10 cellular contexts compared by ENCODE assay signal in the genomic region with DNA sequence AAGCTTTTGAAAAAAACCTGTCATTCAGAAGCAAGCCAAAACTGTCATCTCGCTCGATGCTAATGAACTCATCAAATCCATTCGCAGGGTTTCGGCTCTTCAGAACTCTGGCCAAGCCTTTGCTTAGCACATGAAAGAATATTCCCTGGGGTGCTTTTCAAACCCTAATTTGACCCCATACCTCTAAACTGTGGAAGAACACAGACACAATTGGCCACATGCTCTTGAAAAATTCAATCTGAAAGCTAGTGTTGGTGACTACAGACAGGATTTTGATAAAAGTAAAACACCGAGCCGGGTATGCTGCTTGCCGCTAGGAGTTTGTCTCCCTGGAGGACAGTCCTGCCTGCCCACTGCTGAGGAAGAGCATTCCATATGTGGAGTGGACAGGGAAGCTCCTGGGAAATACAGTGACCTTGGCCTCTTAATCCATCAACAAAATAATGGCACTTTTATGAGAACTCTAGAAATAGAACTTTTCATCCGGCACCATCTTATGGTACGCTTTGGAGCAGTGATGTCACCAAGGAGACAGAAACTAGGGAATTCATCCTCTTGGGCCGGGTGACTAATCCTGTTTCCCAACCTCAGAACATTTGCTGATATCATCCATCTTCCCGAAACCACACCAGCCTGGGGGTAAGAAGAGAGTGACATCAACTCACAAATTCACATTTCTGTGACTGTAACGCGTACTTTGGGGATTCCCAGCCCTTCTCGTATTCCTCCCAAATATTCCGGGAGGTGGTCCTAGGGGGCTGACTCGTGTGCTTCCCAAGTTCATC. TPM values are rescaled to one million over a fixed set of nuclear protein-coding genes. Genes with fewer than 3 reads are reported as not detected.
DNase-seq lines count a peak whose midpoint lies in the region; ATAC-seq, FAIRE-seq and TF ChIP-seq lines count a peak whose summit lies in the region.
"Had no signal": no experiment of that assay in that cellular context is flagged by ENCODE, and none has a peak within 500 bp of the region (broad histone marks: within the 10 kb centered on the region; RNA-seq: fewer than 3 reads in every experiment).

No MANE protein-coding gene starts in this region.

- no peaks in the 10 kb centered on the region for H4K20me1 ChIP-seq in keratinocyte (ENCODE audit: control insufficient read depth, extremely low read depth, insufficient read depth, low read length)

- no peak overlapping the region for H2AFZ ChIP-seq in keratinocyte (ENCODE audit: control insufficient read depth, low read length)

- no peaks in the 10 kb centered on the region for H3K36me3 ChIP-seq in HUES6 (ENCODE audit: control insufficient read depth, insufficient read depth, low read length)
- no peaks in the 10 kb centered on the region for H3K36me3 ChIP-seq in bronchial epithelial cell (ENCODE audit: control insufficient read depth, insufficient read depth, low read length)
- H3K36me3 ChIP-seq in keratinocyte (ENCODE audit: control insufficient read depth in 2 of 2, extremely low read depth in 1 of 2, insufficient read depth in 2 of 2, low read length in 2 of 2): no peaks in the 10 kb centered on the region

- no peaks in the 10 kb centered on the region for H3K9me3 ChIP-seq in HUES6 (ENCODE audit: control insufficient read depth, insufficient read depth, low read depth, low read length)
- H3K9me3 ChIP-seq in keratinocyte (ENCODE audit: control insufficient read depth, low read depth, low read length): no peaks in the 10 kb centered on the region

- DNase-seq in AG08395 (ENCODE audit: low spot score) (peak; percentile 93), bronchial epithelial cell (ENCODE audit: low read depth) (peak; percentile 98), keratinocyte (ENCODE audit: low read depth, low spot score) (peak; percentile 76), GM13976 (ENCODE audit: low spot score) (no peak), Right ventricle myocardium superior (no peak)
- DNase-seq: CD4-positive, CD25-positive, alpha-beta regulatory T cell; stimulated activated CD4-positive, alpha-beta T cell treated with anti-CD3 and anti-CD28 coated beads, Interleukin-1b, Interleukin-23, amount 100 ng/mL, for 48 hours had no signal

- no peak for ATAC-seq in HG03045 (IDR thresholded peaks at IDR 0.05; ENCODE audit: unreplicated experiment)
- no peak for ATAC-seq in GM18505 (IDR thresholded peaks at IDR 0.05; ENCODE audit: unreplicated experiment)
- no peak for ATAC-seq in Right ventricle myocardium superior (ENCODE audit: poor library complexity)

- no peak for TF ChIP-seq POLR2A in GM18505 (IDR thresholded peaks at IDR 0.05; ENCODE audit: borderline replicate concordance, extremely low read depth, insufficient read depth, insufficient read length)

- dilution Hi-C loops in keratinocyte (cut with MboI; ENCODE audit: extremely low pct_ligation_motif_present, low sequenced_read_pairs): no loop called here

- H3K9me1 ChIP-seq in keratinocyte (ENCODE audit: control insufficient read depth, extremely low read depth, insufficient read depth, low read length): no peaks in the 10 kb centered on the region

- H3K4me3 ChIP-seq in HUES6 (ENCODE audit: low read depth, low read length) (peak overlapping the region; percentile 39), bronchial epithelial cell (ENCODE audit: low read depth, low read length) (no peak overlapping the region), keratinocyte (ENCODE audit: control insufficient read depth in 2 of 3, extremely low read depth in 1 of 3, insufficient read depth in 2 of 3, low read depth in 1 of 3, low read length in 3 of 3) (no peak overlapping the region)

- peak overlapping the region; percentile 52 for H3K4me2 ChIP-seq in keratinocyte (ENCODE audit: control insufficient read depth, extremely low read depth, insufficient read depth, low read depth, low read length)

- intact Hi-C loops in Right ventricle myocardium superior (cut with DNase I): loop anchor here (10.0 kb wide), 1 partner anchor 396 kb away; no protein-coding TSS in a partner anchor

- H3K27ac ChIP-seq in HUES6 (ENCODE audit: low read depth, low read length) (peak overlapping the region; percentile 27; the same call in 1 of the 2 replicates), keratinocyte (ENCODE audit: control insufficient read depth, insufficient read depth, low read length) (peak overlapping the region; percentile 65)

- H3K27me3 ChIP-seq in HUES6 (ENCODE audit: control insufficient read depth, insufficient read depth, low read length): peaks cover 17% of the 10 kb centered on the region
- no peaks in the 10 kb centered on the region for H3K27me3 ChIP-seq in bronchial epithelial cell (ENCODE audit: control insufficient read depth, insufficient read depth, low read length)
- no peaks in the 10 kb centered on the region for H3K27me3 ChIP-seq in keratinocyte (ENCODE audit: control insufficient read depth, extremely low read depth, insufficient read depth, low read length)

- H3K4me1 ChIP-seq in HUES6 (ENCODE audit: control insufficient read depth, insufficient read depth, low read length): peaks cover 46% of the 10 kb centered on the region
- H3K4me1 ChIP-seq in keratinocyte (ENCODE audit: control insufficient read depth, extremely low read depth, insufficient read depth, low read length): peaks cover 75% of the 10 kb centered on the region

- in situ Hi-C loops in GM13976 (cut with MboI; ENCODE audit: low sequenced_read_pairs, unreplicated experiment): loop anchor here (25.0 kb wide), 2 partner anchors 243 to 393 kb away; no protein-coding TSS in a partner anchor

- H3K9ac ChIP-seq in HUES6 (ENCODE audit: low read length) (peak overlapping the region; percentile 57), keratinocyte (ENCODE audit: control insufficient read depth, extremely low read depth, insufficient read depth, low read length) (peak overlapping the region; percentile 51)

- peak; percentile 88 for FAIRE-seq in bronchial epithelial cell (lab: Jason Lieb, UNC)
- FAIRE-seq in keratinocyte (lab: Jason Lieb, UNC): peak; percentile 98

- no peak for TF ChIP-seq CTCF in bronchial epithelial cell (IDR thresholded peaks at IDR 0.05; ENCODE audit: insufficient read depth, low read length, severe bottlenecking)
- TF ChIP-seq CTCF in keratinocyte (optimal IDR thresholded peaks at IDR 0.05 in 1 of 3, IDR thresholded peaks at IDR 0.05 in 1 of 3, conservative IDR thresholded peaks at IDR 0.05 in 1 of 3; ENCODE audit: extremely low read depth in 1 of 3, insufficient read depth in 2 of 3, low read length in 3 of 3): no peak
- no peak for TF ChIP-seq CTCF in GM13976 (IDR thresholded peaks at IDR 0.05; ENCODE audit: borderline replicate concordance, control extremely low read depth, extremely low read depth, insufficient read depth, missing control alignments)

- no peaks in the 10 kb centered on the region for H3K79me2 ChIP-seq in keratinocyte (ENCODE audit: control insufficient read depth, insufficient read depth, low read length)

RNA-seq across cellular contexts. Expression of gene MTURN, which starts 34.2 kb away (rescaled TPM):
- total RNA-seq in bronchial epithelial cell: 18.4 and 43.7 TPM in 2 replicates
- 5.9 to 10.9 TPM (median 10.8 TPM) in 3 replicates for polyA plus RNA-seq in keratinocyte
- polyA plus RNA-seq in keratinocyte (2011; ENCODE audit: low read depth): 5.5 TPM
- 6.6 and 8.5 TPM in 2 replicates for polyA plus RNA-seq in keratinocyte (2011; cell fraction: cytosol; rRNA removed)
- polyA plus RNA-seq in keratinocyte (2011; cell fraction: nucleus; rRNA removed): 11.0 and 12.6 TPM in 2 replicates
- 7.7 and 9.7 TPM in 2 replicates for polyA plus RNA-seq in keratinocyte (2012; ENCODE audit: low replicate concordance)
- polyA minus RNA-seq in keratinocyte: 4.3 to 10.3 TPM (median 9.9 TPM) in 3 replicates
- 6.1 TPM for polyA minus RNA-seq in keratinocyte (2011; cell fraction: cytosol; rRNA and poly(A)+ RNA removed)
- polyA minus RNA-seq in keratinocyte (2011; cell fraction: nucleus; rRNA and poly(A)+ RNA removed): 5.0 and 10.3 TPM in 2 replicates
- total RNA-seq in Right ventricle myocardium superior: 17.7 TPM

Comparison
In these comparisons a context has a peak if more than half of its experiments do, and no peak if none do; other contexts are left out.
1. DNase-seq: peak in AG08395 (single experiment), bronchial epithelial cell (single experiment) and keratinocyte (single experiment); none in GM13976 (single experiment) and Right ventricle myocardium superior (single experiment).